Comparison of ENCODE assay signal across 8 cellular contexts in genomic region chr15:90903733-90904536, GRCh38. TPM values are rescaled to one million over a fixed set of nuclear protein-coding genes. Genes with fewer than 3 reads are reported as not detected.
DNase-seq lines count a peak whose midpoint lies in the region; ATAC-seq and TF ChIP-seq lines count a peak whose summit lies in the region.

No MANE protein-coding gene starts in this region.

- H3F3A ChIP-seq in MM.1S (ENCODE audit: insufficient read depth, low read length): peaks cover 21% of the 10 kb centered on the region

- no peak for TF ChIP-seq POLR2A in breast epithelium (IDR thresholded peaks at IDR 0.05)
- no peak for TF ChIP-seq POLR2A in tibial nerve (IDR thresholded peaks at IDR 0.05)

- WGBS in liver: 59% methylated on average over 18 of the region's 18 CpGs
- 40 to 56% methylated on average over 17 to 18 of the region's 18 CpGs for WGBS in tibial nerve, 2 donors

- peak overlapping the region; percentile 93 for H2AFZ ChIP-seq in MM.1S (ENCODE audit: low read length)

- ATAC-seq in activated CD4-positive, CD25-positive, alpha-beta regulatory T cell treated with anti-CD3 and anti-CD28 coated beads, Interleukin-2, amount 50 U/mL, for 24 hours: no peak

- peak overlapping the region; percentile 77; the same call in 1 of the 2 replicates for H3K27ac ChIP-seq in MM.1S (ENCODE audit: low read length)
- H3K27ac ChIP-seq in breast epithelium: peak overlapping the region; percentile 88 to 93
- peak overlapping the region; percentile 77 to 88 for H3K27ac ChIP-seq in liver (ENCODE audit: low read depth in 1 of 2, low read length in 2 of 2)
- peak overlapping the region; percentile 84 to 96 (median 95) for H3K27ac ChIP-seq in tibial nerve

- DNase-seq in ELR (ENCODE audit: low read depth): peak; percentile 13
- DNase-seq in MM.1S: peak; percentile 54
- DNase-seq in breast epithelium (ENCODE audit: low spot score in 2 of 2): no peak
- DNase-seq in tibial nerve (ENCODE audit: low spot score in 2 of 2): no peak
- no peak for DNase-seq in LoVo (ENCODE audit: low spot score)
- no peak for DNase-seq in pons (ENCODE audit: low spot score)

- no peak for TF ChIP-seq EP300 in tibial nerve (IDR thresholded peaks at IDR 0.05)

- H4K20me1 ChIP-seq in MM.1S (ENCODE audit: insufficient read depth, low read length): no peaks in the 10 kb centered on the region

- H3K9me3 ChIP-seq in MM.1S (replicated peaks; ENCODE audit: insufficient read depth, low read length) (no peaks in the 10 kb centered on the region), breast epithelium (no peaks in the 10 kb centered on the region), liver (ENCODE audit: control insufficient read depth in 4 of 4, low read length in 3 of 4) (no peaks in the 10 kb centered on the region), tibial nerve (no peaks in the 10 kb centered on the region)

- H3K4me1 ChIP-seq in MM.1S (ENCODE audit: low read length): peaks cover 5% of the 10 kb centered on the region; the same call in 1 of the 2 replicates
- H3K4me1 ChIP-seq in breast epithelium: peaks cover 0 to 11% of the 10 kb centered on the region in 2 donors
- peaks cover 0 to 18% (median 9%) of the 10 kb centered on the region in 4 donors for H3K4me1 ChIP-seq in liver (ENCODE audit: control insufficient read depth in 4 of 4, insufficient read depth in 4 of 4, low read length in 3 of 4)
- peaks cover 0 to 67% (median 54%) of the 10 kb centered on the region in 4 donors for H3K4me1 ChIP-seq in tibial nerve

- intact Hi-C loops in breast epithelium (cut with DNase I; ENCODE audit: low total_unique reads): no loop called here

- H3K9ac ChIP-seq in MM.1S (ENCODE audit: low read length) (peak overlapping the region; percentile 73), liver (ENCODE audit: low read depth in 1 of 2, low read length in 2 of 2) (peak overlapping the region; percentile 61 to 92)

- H3K4me3 ChIP-seq in MM.1S (ENCODE audit: low read length) (peak overlapping the region; percentile 87), breast epithelium (peak overlapping the region; percentile 80 to 86 (median 84)), liver (ENCODE audit: low read depth in 1 of 3, low read length in 3 of 3) (peak overlapping the region; percentile 68 to 87 (median 70)), tibial nerve (peak overlapping the region; percentile 64 to 87 (median 80))

- TF ChIP-seq CTCF in MM.1S (IDR thresholded peaks at IDR 0.05; ENCODE audit: low read length) (peak; percentile 35), breast epithelium (IDR thresholded peaks at IDR 0.05) (no peak), liver (IDR thresholded peaks at IDR 0.05; ENCODE audit: low read depth, low read length, missing input control) (no peak), tibial nerve (IDR thresholded peaks at IDR 0.05) (no peak)

- TF ChIP-seq RAD21 in liver (IDR thresholded peaks at IDR 0.05): no peak

- peak overlapping the region; percentile 99 for H3K4me2 ChIP-seq in MM.1S (ENCODE audit: low read depth, low read length)

- H3K79me2 ChIP-seq in MM.1S (ENCODE audit: low read length): peaks cover 25% of the 10 kb centered on the region

- H3K36me3 ChIP-seq in MM.1S (replicated peaks; ENCODE audit: insufficient read depth, low read length) (0 out of 2 replicates have a peak, but pooled peaks cover 8% of the 10 kb centered on the region), breast epithelium (peaks cover 6% of the 10 kb centered on the region), liver (ENCODE audit: control insufficient read depth in 4 of 4, insufficient read depth in 3 of 4, low read depth in 1 of 4, low read length in 3 of 4) (peaks cover 21 to 37% (median 34%) of the 10 kb centered on the region in 4 donors), tibial nerve (peaks cover 0 to 31% (median 30%) of the 10 kb centered on the region in 3 donors)

- no peaks in the 10 kb centered on the region for H3K27me3 ChIP-seq in MM.1S (replicated peaks; ENCODE audit: insufficient read depth, low read length)
- H3K27me3 ChIP-seq in breast epithelium: no peaks in the 10 kb centered on the region
- no peaks in the 10 kb centered on the region for H3K27me3 ChIP-seq in liver (ENCODE audit: control insufficient read depth in 4 of 4, insufficient read depth in 4 of 4, low read length in 3 of 4)
- no peaks in the 10 kb centered on the region for H3K27me3 ChIP-seq in tibial nerve

- H3K9me2 ChIP-seq in MM.1S (replicated peaks; ENCODE audit: insufficient read depth, low read length): no peaks in the 10 kb centered on the region

TF ChIP-seq in liver, 16 proteins besides CTCF, POLR2A, EP300 and RAD21:
- TF ChIP-seq YY1 (IDR thresholded peaks at IDR 0.05) (no peak), NR2F2 (IDR thresholded peaks at IDR 0.05) (no peak), HNF4A (conservative IDR thresholded peaks at IDR 0.05) (no peak), EGR1 (IDR thresholded peaks at IDR 0.05; ENCODE audit: low read depth in 2 of 2) (no peak), REST (IDR thresholded peaks at IDR 0.05) (no peak), ZBTB33 (IDR thresholded peaks at IDR 0.05) (no peak), RXRA (IDR thresholded peaks at IDR 0.05) (no peak), HNF4G (IDR thresholded peaks at IDR 0.05) (no peak), ATF3 (IDR thresholded peaks at IDR 0.05) (no peak), FOXA2 (IDR thresholded peaks at IDR 0.05) (no peak), GABPA (IDR thresholded peaks at IDR 0.05 in 1 of 2, conservative IDR thresholded peaks at IDR 0.05 in 1 of 2) (no peak), FOXA1 (IDR thresholded peaks at IDR 0.05) (no peak), SP1 (IDR thresholded peaks at IDR 0.05) (no peak), TAF1 (conservative IDR thresholded peaks at IDR 0.05) (no peak), MAX (IDR thresholded peaks at IDR 0.05) (no peak), JUND (IDR thresholded peaks at IDR 0.05) (no peak)

RNA-seq across cellular contexts. Expression of gene MAN2A2, which starts 0.8 kb away (rescaled TPM):
- total RNA-seq in breast epithelium: 10 to 100 TPM; 38.2 to 58.0 (median 56.9) TPM
- total RNA-seq in liver: 100 to 1,000 TPM in 1 of 2 donors, 10 to 100 TPM in 1; 73.9 to 111 TPM
- polyA plus RNA-seq in liver: 10 to 100 TPM; 17.3 to 27.8 TPM
- total RNA-seq in tibial nerve: 100 to 1,000 TPM in 3 of 4 donors, 10 to 100 TPM in 1; 83.5 to 178 (median 128) TPM

RNA-seq across cellular contexts. Expression of gene FES, which starts 19.6 kb away (rescaled TPM):
- total RNA-seq in breast epithelium (10 to 100 TPM; 41.4 to 54.7 (median 42.3) TPM), liver (10 to 100 TPM; 42.8 to 43.1 TPM), tibial nerve (100 to 1,000 TPM in 1 of 4 donors, 10 to 100 TPM in 3; 62.0 to 183 (median 72.1) TPM)
- 10 to 100 TPM; 12.1 to 14.7 TPM for polyA plus RNA-seq in liver

RNA-seq across cellular contexts. Expression of gene HDDC3, which starts 28.4 kb away (rescaled TPM):
- total RNA-seq in breast epithelium: 10 to 100 TPM; 19.0 to 22.3 (median 19.4) TPM
- total RNA-seq in liver: 10 to 100 TPM; 12.5 to 15.3 TPM
- 10 to 100 TPM; 12.9 to 15.4 TPM for polyA plus RNA-seq in liver
- total RNA-seq in tibial nerve: 10 to 100 TPM; 16.5 to 22.5 (median 18.7) TPM

RNA-seq across cellular contexts. Expression of gene UNC45A, which starts 31.1 kb away (rescaled TPM):
- total RNA-seq in breast epithelium (10 to 100 TPM; 52.4 to 65.0 (median 59.8) TPM), liver (10 to 100 TPM; 30.4 to 31.2 TPM), tibial nerve (10 to 100 TPM; 47.7 to 64.2 (median 58.4) TPM)
- 10 to 100 TPM; 13.9 to 19.5 TPM for polyA plus RNA-seq in liver

RNA-seq across cellular contexts. Expression of gene FURIN, which starts 35.5 kb away (rescaled TPM):
- total RNA-seq in breast epithelium (10 to 100 TPM; 34.5 to 48.5 (median 36.4) TPM), liver (100 to 1,000 TPM; 124 to 204 TPM), tibial nerve (10 to 100 TPM; 28.7 to 71.1 (median 42.4) TPM)
- polyA plus RNA-seq in liver: 100 to 1,000 TPM; 102 to 258 TPM

Comparison
In these comparisons a context has a peak if more than half of its experiments do, and no peak if none do; other contexts are left out.
1. DNase-seq: peak in ELR (single experiment) and MM.1S (single experiment); none in breast epithelium (0 of 2), tibial nerve (0 of 2), LoVo (single experiment) and pons (single experiment).
2. Peak in every context shown above with its lines, with median percentiles within 50 percentile points of each other: H3K27ac ChIP-seq and H3K4me3 ChIP-seq.